23 cellular contexts compared by ENCODE assay signal in genomic region chr4:8616831-8617230, GRCh38. TPM values are rescaled to one million over a fixed set of nuclear protein-coding genes. Genes with fewer than 3 reads are reported as not detected.
"Had no signal": no experiment of that assay in that cellular context is flagged by ENCODE, and none has a peak within 500 bp of the region (broad histone marks: within the 10 kb centered on the region; RNA-seq: fewer than 3 reads in every experiment).

No MANE protein-coding gene starts in this region.

- ATAC-seq: gastroesophageal sphincter; left colon; naive thymus-derived CD4-positive, alpha-beta T cell; pancreas; stimulated activated memory B cell treated with anti-CD40 and anti-IgM and Interleukin-4, amounts not matched to agents 10 μg/mL and 1 μg/mL and 100 μg/mL, for 72 hours had no signal

- H3K27ac ChIP-seq: esophagus squamous epithelium, gastroesophageal sphincter, pancreas, prostate gland, tibial nerve had no signal

- H3K4me3 ChIP-seq: esophagus squamous epithelium, gastroesophageal sphincter, pancreas, prostate gland, tibial nerve had no signal

- H3K27ac Mint-ChIP-seq: dendritic cell treated with granulocyte-macrophage colony-stimulating factor and Interleukin-4, amounts not matched to agents 40 ng/mL and 50 ng/mL, for 4 days; immature natural killer cell; stimulated activated memory B cell treated with anti-CD40 and anti-IgM and Interleukin-4, amounts not matched to agents 10 μg/mL and 1 μg/mL and 100 μg/mL, for 72 hours; stimulated activated naive CD8-positive, alpha-beta T cell treated with anti-CD3 and anti-CD28 coated beads, Interleukin-15, Interleukin-2, amounts not matched to agents 100 ng/mL and 50 ng/mL, for 24 hours had no signal

- H3K4me1 Mint-ChIP-seq: central memory CD8-positive, alpha-beta T cell; immature natural killer cell; naive thymus-derived CD4-positive, alpha-beta T cell; neural crest cell; stimulated activated memory B cell treated with anti-CD40 and anti-IgM and Interleukin-4, amounts not matched to agents 10 μg/mL and 1 μg/mL and 100 μg/mL, for 72 hours had no signal

- H3K9me3 Mint-ChIP-seq: central memory CD8-positive, alpha-beta T cell; dendritic cell treated with granulocyte-macrophage colony-stimulating factor and Interleukin-4, amounts not matched to agents 40 ng/mL and 50 ng/mL, for 4 days; immature natural killer cell; naive thymus-derived CD4-positive, alpha-beta T cell; neural crest cell; stimulated activated memory B cell treated with anti-CD40 and anti-IgM and Interleukin-4, amounts not matched to agents 10 μg/mL and 1 μg/mL and 100 μg/mL, for 72 hours; stimulated activated naive CD8-positive, alpha-beta T cell treated with anti-CD3 and anti-CD28 coated beads, Interleukin-15, Interleukin-2, amounts not matched to agents 100 ng/mL and 50 ng/mL, for 24 hours had no signal

- H3K27me3 ChIP-seq: pancreas, tibial nerve had no signal

- H3K4me1 ChIP-seq: esophagus squamous epithelium, gastroesophageal sphincter, pancreas, prostate gland, tibial nerve had no signal

- H3K36me3 Mint-ChIP-seq: immature natural killer cell; naive thymus-derived CD4-positive, alpha-beta T cell; stimulated activated memory B cell treated with anti-CD40 and anti-IgM and Interleukin-4, amounts not matched to agents 10 μg/mL and 1 μg/mL and 100 μg/mL, for 72 hours had no signal

- DNase-seq: esophagus squamous epithelium; foreskin fibroblast; immature natural killer cell; left colon; mammary epithelial cell; naive thymus-derived CD4-positive, alpha-beta T cell; nucleus accumbens; retina; stimulated activated CD4-positive, alpha-beta T cell treated with anti-CD3 and anti-CD28 coated beads, Interleukin-4, amount 100 ng/mL, for 1 hour had no signal

- H3K36me3 ChIP-seq: esophagus squamous epithelium, gastroesophageal sphincter, pancreas, prostate gland, tibial nerve had no signal

- H3K27me3 Mint-ChIP-seq: dendritic cell treated with granulocyte-macrophage colony-stimulating factor and Interleukin-4, amounts not matched to agents 40 ng/mL and 50 ng/mL, for 4 days; stimulated activated naive CD8-positive, alpha-beta T cell treated with anti-CD3 and anti-CD28 coated beads, Interleukin-15, Interleukin-2, amounts not matched to agents 100 ng/mL and 50 ng/mL, for 24 hours had no signal

- H3K4me3 Mint-ChIP-seq: central memory CD8-positive, alpha-beta T cell; dendritic cell treated with granulocyte-macrophage colony-stimulating factor and Interleukin-4, amounts not matched to agents 40 ng/mL and 50 ng/mL, for 4 days; immature natural killer cell; naive thymus-derived CD4-positive, alpha-beta T cell; neural crest cell; stimulated activated memory B cell treated with anti-CD40 and anti-IgM and Interleukin-4, amounts not matched to agents 10 μg/mL and 1 μg/mL and 100 μg/mL, for 72 hours; stimulated activated naive CD8-positive, alpha-beta T cell treated with anti-CD3 and anti-CD28 coated beads, Interleukin-15, Interleukin-2, amounts not matched to agents 100 ng/mL and 50 ng/mL, for 24 hours had no signal

- H3K9me3 ChIP-seq: esophagus squamous epithelium, gastroesophageal sphincter, pancreas, prostate gland, tibial nerve had no signal

RNA-seq across cellular contexts. Expression of gene CPZ, which starts 24.3 kb away (rescaled TPM):
- total RNA-seq: mammary epithelial cell; mononuclear cell; naive thymus-derived CD4-positive, alpha-beta T cell; neural crest cell had no signal
- polyA plus RNA-seq: immature natural killer cell; keratinocyte; mammary epithelial cell; naive thymus-derived CD4-positive, alpha-beta T cell had no signal

RNA-seq across cellular contexts. Expression of gene GPR78, which starts 36.6 kb away (rescaled TPM):
- total RNA-seq: epithelial cell of proximal tubule; gastroesophageal sphincter; lower leg skin; mammary epithelial cell; mesenteric fat pad; mononuclear cell; naive thymus-derived CD4-positive, alpha-beta T cell; neural crest cell; pancreas; tibial nerve had no signal
- polyA plus RNA-seq: immature natural killer cell; keratinocyte; mammary epithelial cell; naive thymus-derived CD4-positive, alpha-beta T cell had no signal
